Comparison of ENCODE assay signal across 24 cellular contexts in genomic region chr17:660453-660852, GRCh38.
"Had no signal": no experiment of that assay in that cellular context is flagged by ENCODE, and none has a peak within 500 bp of the region (broad histone marks: within the 10 kb centered on the region; RNA-seq: fewer than 3 reads in every experiment).

No MANE protein-coding gene starts in this region.

- H3K4me3 ChIP-seq: dorsolateral prefrontal cortex, esophagus muscularis mucosa, gastroesophageal sphincter, heart left ventricle, hepatocyte, left lung, neural progenitor cell, right lobe of liver, stomach, thyroid gland had no signal

- ATAC-seq: foreskin keratinocyte; gastroesophageal sphincter; heart left ventricle; left cardiac atrium; left lung; natural killer cell treated with Interleukin-12 subunit alpha and Interleukin-12 subunit beta and Interleukin-15 and Interleukin-18, amount 100 ng/mL, for 72 hours; right lobe of liver had no signal

- DNase-seq: dorsolateral prefrontal cortex; effector CD8-positive, alpha-beta T cell; foreskin keratinocyte; heart left ventricle; left cardiac atrium; left lung; mammary epithelial cell; right lobe of liver; small intestine; stimulated activated CD4-positive, alpha-beta T cell treated with anti-CD3 and anti-CD28 coated beads, Interleukin-15, amount 100 ng/mL, for 24 hours; stimulated activated CD4-positive, alpha-beta T cell treated with anti-CD3 and anti-CD28 coated beads, Interleukin-2, amount 100 ng/mL, for 48 hours; stimulated activated naive CD4-positive, alpha-beta T cell treated with Interleukin-2 at 50 U/mL for 16 hours; stomach; thyroid gland had no signal

- H3K79me2 ChIP-seq: hepatocyte had no signal

- H3K36me3 ChIP-seq: neural progenitor cell had no signal

- H3K27me3 ChIP-seq: dorsolateral prefrontal cortex, esophagus muscularis mucosa, foreskin keratinocyte, gastroesophageal sphincter, heart left ventricle, hepatocyte, left lung, neural progenitor cell, right lobe of liver, stomach, thyroid gland had no signal

- FAIRE-seq: colon, endothelial cell of umbilical vein, small intestine had no signal

- H3K4me2 ChIP-seq: hepatocyte, neural progenitor cell had no signal

- H3K9ac ChIP-seq: neural progenitor cell, parathyroid adenoma had no signal

- H3K4me1 ChIP-seq: esophagus muscularis mucosa, foreskin keratinocyte, gastroesophageal sphincter, heart left ventricle, left lung, neural progenitor cell, parathyroid adenoma, right lobe of liver, stomach, thyroid gland had no signal

- H2AFZ ChIP-seq: hepatocyte, neural progenitor cell, parathyroid adenoma had no signal

- H3K9me3 Mint-ChIP-seq: natural killer cell treated with Interleukin-12 subunit alpha and Interleukin-12 subunit beta and Interleukin-15 and Interleukin-18, amount 100 ng/mL, for 72 hours; neural progenitor cell; type B pancreatic cell had no signal

- H3K9me3 ChIP-seq: esophagus muscularis mucosa, gastroesophageal sphincter, heart left ventricle, left lung, right lobe of liver, stomach, thyroid gland had no signal

- H3K27ac Mint-ChIP-seq: natural killer cell treated with Interleukin-12 subunit alpha and Interleukin-12 subunit beta and Interleukin-15 and Interleukin-18, amount 100 ng/mL, for 72 hours; neural progenitor cell; progenitor cell of endocrine pancreas; type B pancreatic cell had no signal

- H3K27ac ChIP-seq: dorsolateral prefrontal cortex, esophagus muscularis mucosa, foreskin keratinocyte, gastroesophageal sphincter, heart left ventricle, hepatocyte, left lung, neural progenitor cell, parathyroid adenoma, right lobe of liver, stomach, thyroid gland had no signal

- H3K4me3 Mint-ChIP-seq: natural killer cell treated with Interleukin-12 subunit alpha and Interleukin-12 subunit beta and Interleukin-15 and Interleukin-18, amount 100 ng/mL, for 72 hours; type B pancreatic cell had no signal

- H3K4me1 Mint-ChIP-seq: neural progenitor cell had no signal

- H3K27me3 Mint-ChIP-seq: natural killer cell treated with Interleukin-12 subunit alpha and Interleukin-12 subunit beta and Interleukin-15 and Interleukin-18, amount 100 ng/mL, for 72 hours; progenitor cell of endocrine pancreas; type B pancreatic cell had no signal
